20 cellular contexts compared by ENCODE assay signal in the genomic region with DNA sequence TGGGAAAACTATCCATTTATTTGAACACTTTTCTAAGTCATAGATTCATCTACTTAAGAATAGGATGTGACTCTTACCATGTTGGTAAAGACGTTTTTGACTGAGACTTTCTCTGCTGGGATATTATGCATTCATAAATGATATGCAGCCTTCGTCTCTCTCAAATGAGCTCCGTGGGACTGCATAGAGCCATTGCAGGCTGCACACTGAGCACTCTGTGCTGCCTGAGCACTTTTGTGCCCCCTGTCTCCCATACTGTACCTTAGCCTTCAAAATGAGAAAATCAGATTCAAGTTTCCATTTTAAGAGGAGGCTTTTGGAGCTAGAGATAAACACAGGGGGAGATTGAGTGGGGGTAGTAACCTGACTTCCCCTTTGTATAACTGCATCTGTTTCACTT.
DNase-seq lines count a peak whose midpoint lies in the region; ATAC-seq and TF ChIP-seq lines count a peak whose summit lies in the region.
"Had no signal": no experiment of that assay in that cellular context is flagged by ENCODE, and none has a peak within 500 bp of the region (broad histone marks: within the 10 kb centered on the region; RNA-seq: fewer than 3 reads in every experiment).

No MANE protein-coding gene starts in this region.

- H2BK15ac ChIP-seq in neuronal stem cell (ENCODE audit: low read length): no peak overlapping the region

- no peaks in the 10 kb centered on the region for H3K36me3 Mint-ChIP-seq in brain
- H3K36me3 Mint-ChIP-seq: CD8-positive, alpha-beta T cell; IgD-negative memory B cell had no signal

- no peak overlapping the region for H3K18ac ChIP-seq in neuronal stem cell (ENCODE audit: low read length)

- no peak overlapping the region for H3K4me2 ChIP-seq in neuronal stem cell (ENCODE audit: insufficient read depth, low read length, poor library complexity, severe bottlenecking)

- no peak overlapping the region for H4K8ac ChIP-seq in neuronal stem cell (ENCODE audit: low read depth, low read length)

- H3K27me3 Mint-ChIP-seq in brain: peaks cover 4% of the 10 kb centered on the region
- H3K27me3 Mint-ChIP-seq: B cell, IgD-negative memory B cell had no signal

- H3K9me3 ChIP-seq in HAP-1: no peaks in the 10 kb centered on the region
- H3K9me3 ChIP-seq in neuronal stem cell (replicated peaks in 1 of 2; ENCODE audit: control insufficient read depth in 2 of 2, insufficient read depth in 1 of 2, low read depth in 1 of 2, low read length in 2 of 2): no peaks in the 10 kb centered on the region
- no peaks in the 10 kb centered on the region for H3K9me3 ChIP-seq in effector memory CD4-positive, alpha-beta T cell (ENCODE audit: control insufficient read depth, low read length)
- H3K9me3 ChIP-seq: Caco-2 had no signal

- WGBS in neuronal stem cell (ENCODE audit: extremely low coverage in 2 of 2, insufficient read length in 2 of 2, insufficient replicate concordance in 1 of 2), 2 donors: no CpG with 5 or more reads among the region's 3 CpGs

- DNase-seq in HAP-1 (ENCODE audit: low spot score in 2 of 2): peak; percentile 44 to 54
- DNase-seq in NCI-H146 (lab: John Stamatoyannopoulos, UW): peak; percentile 14
- DNase-seq in neuronal stem cell (ENCODE audit: low spot score): no peak
- DNase-seq in effector memory CD4-positive, alpha-beta T cell: no peak
- no peak for DNase-seq in glomerular visceral epithelial cell (ENCODE audit: extremely low spot score)
- DNase-seq: Caco-2; CD8-positive, alpha-beta T cell; NCI-H1092; NCI-H1417 treated with DMSO at 0.1 percent for 48 hours; NCI-H187 treated with DMSO at 0.1 percent for 48 hours; NCI-H2227 treated with DMSO at 0.1 percent for 48 hours; NCI-H526 treated with DMSO at 0.1 percent for 48 hours; SIG-M5 had no signal

- no peak for TF ChIP-seq CTCF in brain (conservative IDR thresholded peaks at IDR 0.05)

- H3K14ac ChIP-seq in neuronal stem cell (ENCODE audit: low read length): no peak overlapping the region

- H2AFZ ChIP-seq in neuronal stem cell (ENCODE audit: low read length): peak overlapping the region; percentile 65

- H3K4me1 ChIP-seq in HAP-1 (peaks cover 36% of the 10 kb centered on the region), neuronal stem cell (ENCODE audit: control insufficient read depth in 2 of 2, insufficient read depth in 1 of 2, low read depth in 1 of 2, low read length in 2 of 2) (peaks cover 5 to 10% of the 10 kb centered on the region in 2 donors)
- no peaks in the 10 kb centered on the region for H3K4me1 ChIP-seq in effector memory CD4-positive, alpha-beta T cell (ENCODE audit: control insufficient read depth, insufficient read depth, low read length, poor library complexity, severe bottlenecking)
- H3K4me1 ChIP-seq: Caco-2 had no signal

- H3K36me3 ChIP-seq in HAP-1 (replicated peaks) (no peaks in the 10 kb centered on the region), neuronal stem cell (replicated peaks in 1 of 2; ENCODE audit: control insufficient read depth in 2 of 2, insufficient read depth in 2 of 2, low read length in 2 of 2) (no peaks in the 10 kb centered on the region)
- H3K36me3 ChIP-seq in effector memory CD4-positive, alpha-beta T cell (ENCODE audit: control insufficient read depth, insufficient read depth, low read length): no peaks in the 10 kb centered on the region

- no peak overlapping the region for H3K27ac ChIP-seq in neuronal stem cell (replicated peaks; ENCODE audit: low read length)
- H3K27ac ChIP-seq in effector memory CD4-positive, alpha-beta T cell (ENCODE audit: insufficient read depth, low read length, poor library complexity, severe bottlenecking): no peak overlapping the region
- H3K27ac ChIP-seq: C4-2B, SK-N-MC had no signal

- no peak overlapping the region for H4K91ac ChIP-seq in neuronal stem cell (ENCODE audit: low read depth, low read length, poor library complexity)

- no peak for ATAC-seq in activated CD4-positive, CD25-positive, alpha-beta regulatory T cell treated with anti-CD3 and anti-CD28 coated beads, Interleukin-2, amount 50 U/mL, for 24 hours
- ATAC-seq: CD8-positive, alpha-beta T cell had no signal

- H3K4me3 ChIP-seq in HAP-1: no peak overlapping the region
- H3K4me3 ChIP-seq in neuronal stem cell (ENCODE audit: low read length in 2 of 2): no peak overlapping the region
- no peak overlapping the region for H3K4me3 ChIP-seq in effector memory CD4-positive, alpha-beta T cell (ENCODE audit: insufficient read depth, low read depth, low read length, poor library complexity, severe bottlenecking)
- H3K4me3 ChIP-seq: SK-N-MC had no signal

- H3K27me3 ChIP-seq in HAP-1 (ENCODE audit: low read depth): no peaks in the 10 kb centered on the region
- H3K27me3 ChIP-seq in neuronal stem cell (ENCODE audit: control insufficient read depth in 3 of 3, insufficient read depth in 3 of 3, low read depth in 1 of 3, low read length in 3 of 3): no peaks in the 10 kb centered on the region
- H3K27me3 ChIP-seq in effector memory CD4-positive, alpha-beta T cell (replicated peaks; ENCODE audit: control insufficient read depth, insufficient read depth, low read length, poor library complexity, severe bottlenecking): no peaks in the 10 kb centered on the region

- peak overlapping the region in 3 of 5 experiments; percentile 12 to 41 (median 34) for H3K4me3 Mint-ChIP-seq in brain
- H3K4me3 Mint-ChIP-seq: B cell; CD8-positive, alpha-beta T cell; IgD-negative memory B cell; T-helper 1 cell treated with Interleukin-12 subunit alpha and Interleukin-12 subunit beta and Interleukin-4 antibody, amounts not matched to agents 30 μg/mL and 1 μg/mL, for 36 hours had no signal

- no peak overlapping the region for H2AK5ac ChIP-seq in neuronal stem cell (ENCODE audit: low read depth, low read length)

- H3K79me1 ChIP-seq in neuronal stem cell (ENCODE audit: low read depth, low read length): no peaks in the 10 kb centered on the region

- H2BK5ac ChIP-seq in neuronal stem cell (ENCODE audit: low read length): no peak overlapping the region

- no peak overlapping the region for H2BK12ac ChIP-seq in neuronal stem cell (ENCODE audit: low read length)

- peaks cover 20% of the 10 kb centered on the region for H3K4me1 Mint-ChIP-seq in brain
- H3K4me1 Mint-ChIP-seq: B cell, IgD-negative memory B cell had no signal

- H2BK120ac ChIP-seq in neuronal stem cell (ENCODE audit: low read depth, low read length): no peak overlapping the region

- H3K9ac ChIP-seq in neuronal stem cell (ENCODE audit: low read depth, low read length, poor library complexity): no peak overlapping the region

- no peak overlapping the region for H3K4ac ChIP-seq in neuronal stem cell (ENCODE audit: low read length)

- H3K27ac Mint-ChIP-seq in brain: peak overlapping the region in 3 of 5 experiments; percentile 36 to 82 (median 73)
- H3K27ac Mint-ChIP-seq: B cell; CD8-positive, alpha-beta T cell; IgD-negative memory B cell; T-helper 1 cell treated with Interleukin-12 subunit alpha and Interleukin-12 subunit beta and Interleukin-4 antibody, amounts not matched to agents 30 μg/mL and 1 μg/mL, for 36 hours had no signal

- H3K9me3 Mint-ChIP-seq in brain: no peaks in the 10 kb centered on the region
- H3K9me3 Mint-ChIP-seq: CD8-positive, alpha-beta T cell; IgD-negative memory B cell; T-helper 1 cell treated with Interleukin-12 subunit alpha and Interleukin-12 subunit beta and Interleukin-4 antibody, amounts not matched to agents 30 μg/mL and 1 μg/mL, for 36 hours had no signal

- H3K23ac ChIP-seq in neuronal stem cell (ENCODE audit: low read depth, low read length, poor library complexity): no peak overlapping the region

- in situ Hi-C loops in HAP-1 (cut with MboI; ENCODE audit: low sequenced_read_pairs): no loop called here

Comparison
In these comparisons a context has a peak if more than half of its experiments do, and no peak if none do; other contexts are left out.
1. DNase-seq: peak in HAP-1 (2 of 2) and NCI-H146 (single experiment); none in neuronal stem cell (single experiment), effector memory CD4-positive, alpha-beta T cell (0 of 3) and glomerular visceral epithelial cell (single experiment).